In genomic region chr18:812123-812672, GRCh38 we compare ENCODE assay signal across 8 cellular contexts. TPM values are rescaled to one million over a fixed set of nuclear protein-coding genes. Genes with fewer than 3 reads are reported as not detected.
A peak's percentile ranks its signal among the peaks of the same experiment; 100 is the strongest.
DNase-seq lines count a peak whose midpoint lies in the region; ATAC-seq and TF ChIP-seq lines count a peak whose summit lies in the region.

YES1 (minus strand) TSS chr18:812242; CDS start chr18:756827, 55,415 bp downstream.

- H3K4me2 ChIP-seq in fibroblast of lung (ENCODE audit: extremely low read depth, insufficient read depth, low read length) = peak within 1 kb of the TSS; percentile 84

- H3K27ac ChIP-seq in Panc1 (ENCODE audit: low read length) (peak within 1 kb of the TSS; percentile 96), fibroblast of lung (ENCODE audit: insufficient read depth, low read length) (peak within 1 kb of the TSS; percentile 83)

- intact Hi-C loops in CD14-positive monocyte (cut with micrococcal nuclease) (no loop called here), Panc1 (cut with micrococcal nuclease; ENCODE audit: unreplicated experiment) (no loop called here)

- H3K4me1 ChIP-seq in Panc1 (ENCODE audit: control insufficient read depth, insufficient read depth, low read length) (peaks cover 32% of the 10 kb centered on the region), fibroblast of lung (ENCODE audit: control insufficient read depth, extremely low read depth, insufficient read depth, low read length) (peaks cover 3% of the 10 kb centered on the region)

- H3K27me3 ChIP-seq in Panc1 (ENCODE audit: control insufficient read depth, insufficient read depth, low read length) (no peaks in the 10 kb centered on the region), fibroblast of lung (ENCODE audit: control insufficient read depth, insufficient read depth, low read length) (no peaks in the 10 kb centered on the region)

- H4K20me1 ChIP-seq in fibroblast of lung (ENCODE audit: control insufficient read depth, extremely low read depth, insufficient read depth, low read length) = no peaks in the 10 kb centered on the region

- peaks cover 29% of the 10 kb centered on the region for H3K79me2 ChIP-seq in fibroblast of lung (ENCODE audit: control insufficient read depth, insufficient read depth, low read length)

- H3K9ac ChIP-seq in fibroblast of lung (ENCODE audit: insufficient read depth, low read length) = peak within 1 kb of the TSS; percentile 88

- H3K9me3 Mint-ChIP-seq in CD14-positive monocyte (peaks cover 14 to 33% (median 24%) of the 10 kb centered on the region in 7 donors), nephron progenitor cell (no peaks in the 10 kb centered on the region)
- H3K9me3 Mint-ChIP-seq in activated T-helper 17 cell treated with anti-CD3 and anti-CD28 coated beads, Interleukin-2, amount 50 U/mL, for 72 hours = no peaks in the 10 kb centered on the region
- H3K9me3 Mint-ChIP-seq in stimulated activated naive CD8-positive, alpha-beta T cell treated with anti-CD3 and anti-CD28 coated beads, Interleukin-15, Interleukin-2, amounts not matched to agents 100 ng/mL and 50 ng/mL, for 24 hours = no peaks in the 10 kb centered on the region

- H3K4me3 Mint-ChIP-seq in CD14-positive monocyte (peak within 1 kb of the TSS; percentile 45 to 93), nephron progenitor cell (peak within 1 kb of the TSS; percentile 99)
- peak within 1 kb of the TSS; percentile 93 for H3K4me3 Mint-ChIP-seq in activated T-helper 17 cell treated with anti-CD3 and anti-CD28 coated beads, Interleukin-2, amount 50 U/mL, for 72 hours
- peak within 1 kb of the TSS; percentile 97 for H3K4me3 Mint-ChIP-seq in stimulated activated naive CD8-positive, alpha-beta T cell treated with anti-CD3 and anti-CD28 coated beads, Interleukin-15, Interleukin-2, amounts not matched to agents 100 ng/mL and 50 ng/mL, for 24 hours

- no peak for TF ChIP-seq CTCF in CD14-positive monocyte (IDR thresholded peaks at IDR 0.05)
- no peak for TF ChIP-seq CTCF in Panc1 (IDR thresholded peaks at IDR 0.05)
- no peak for TF ChIP-seq CTCF in fibroblast of lung (conservative IDR thresholded peaks at IDR 0.05 in 1 of 2, IDR thresholded peaks at IDR 0.05 in 1 of 2; ENCODE audit: low read depth in 1 of 2, low read length in 2 of 2)
- TF ChIP-seq CTCF in nephron progenitor cell (IDR thresholded peaks at IDR 0.05) = no peak

- H3K4me3 ChIP-seq in Panc1 (ENCODE audit: low read depth in 2 of 2, low read length in 2 of 2) = peak within 1 kb of the TSS; percentile 92 to 100
- peak within 1 kb of the TSS; percentile 71 to 99 (median 96) for H3K4me3 ChIP-seq in fibroblast of lung (replicated peaks in 1 of 4; ENCODE audit: control extremely low read depth in 1 of 4, insufficient read depth in 1 of 4, low read depth in 3 of 4, low read length in 4 of 4)

- peak within 1 kb of the TSS in 6 of 7 donors; percentile 43 to 87 (median 68) for H3K27ac Mint-ChIP-seq in CD14-positive monocyte
- H3K27ac Mint-ChIP-seq in activated T-helper 17 cell treated with anti-CD3 and anti-CD28 coated beads, Interleukin-2, amount 50 U/mL, for 72 hours = peak within 1 kb of the TSS; percentile 99
- peak within 1 kb of the TSS; percentile 100 for H3K27ac Mint-ChIP-seq in nephron progenitor cell
- peak within 1 kb of the TSS; percentile 100 for H3K27ac Mint-ChIP-seq in stimulated activated naive CD8-positive, alpha-beta T cell treated with anti-CD3 and anti-CD28 coated beads, Interleukin-15, Interleukin-2, amounts not matched to agents 100 ng/mL and 50 ng/mL, for 24 hours

- H3K4me1 Mint-ChIP-seq in CD14-positive monocyte = peaks cover 24% of the 10 kb centered on the region
- H3K4me1 Mint-ChIP-seq in activated T-helper 17 cell treated with anti-CD3 and anti-CD28 coated beads, Interleukin-2, amount 50 U/mL, for 72 hours = peaks cover 35% of the 10 kb centered on the region
- peaks cover 39% of the 10 kb centered on the region for H3K4me1 Mint-ChIP-seq in nephron progenitor cell
- peaks cover 79% of the 10 kb centered on the region for H3K4me1 Mint-ChIP-seq in stimulated activated naive CD8-positive, alpha-beta T cell treated with anti-CD3 and anti-CD28 coated beads, Interleukin-15, Interleukin-2, amounts not matched to agents 100 ng/mL and 50 ng/mL, for 24 hours (ENCODE audit: low read depth)

- in situ Hi-C loops in Panc1 (cut with HindIII; ENCODE audit: low pct_unique_long_range_greater_than_20kb, low sequenced_read_pairs) = no loop called here

- H2AFZ ChIP-seq in fibroblast of lung (ENCODE audit: low read length) = peak within 1 kb of the TSS; percentile 93

- BruUV-seq in Panc1 (replicated peaks; lab: Mats Ljungman, UMichigan) = no TSS peak

- peak; percentile 75 for TF ChIP-seq POLR2A in GM19099 (IDR thresholded peaks at IDR 0.05; ENCODE audit: extremely low read depth, insufficient read length, low read depth)

- H3K9me3 ChIP-seq in Panc1 (ENCODE audit: control insufficient read depth, insufficient read depth, low read depth, low read length) = no peaks in the 10 kb centered on the region
- H3K9me3 ChIP-seq in fibroblast of lung (ENCODE audit: control insufficient read depth, insufficient read depth, low read depth, low read length) = no peaks in the 10 kb centered on the region

- CTCF ChIA-PET in Panc1 (lab: Charles Lee) = interaction anchor here (0.6 kb wide), 1 partner anchor 19 kb away, joined by 3 read pairs; no protein-coding TSS in a partner anchor

- ATAC-seq in HG03378 (IDR thresholded peaks at IDR 0.05; ENCODE audit: unreplicated experiment) = peak; percentile 9
- ATAC-seq in Panc1 = peak; percentile 91
- peak; percentile 62 for ATAC-seq in activated T-helper 17 cell treated with anti-CD3 and anti-CD28 coated beads, Interleukin-2, amount 50 U/mL, for 72 hours (replicated peaks)

- peaks cover 83 to 92% (median 90%) of the 10 kb centered on the region in 3 donors for H3K27me3 Mint-ChIP-seq in CD14-positive monocyte (ENCODE audit: low read depth in 3 of 3)
- no peaks in the 10 kb centered on the region for H3K27me3 Mint-ChIP-seq in activated T-helper 17 cell treated with anti-CD3 and anti-CD28 coated beads, Interleukin-2, amount 50 U/mL, for 72 hours
- peaks cover 8% of the 10 kb centered on the region for H3K27me3 Mint-ChIP-seq in nephron progenitor cell (ENCODE audit: low read depth, poor library complexity)
- peaks cover 6% of the 10 kb centered on the region for H3K27me3 Mint-ChIP-seq in stimulated activated naive CD8-positive, alpha-beta T cell treated with anti-CD3 and anti-CD28 coated beads, Interleukin-15, Interleukin-2, amounts not matched to agents 100 ng/mL and 50 ng/mL, for 24 hours

- H3K36me3 ChIP-seq in Panc1 (ENCODE audit: control insufficient read depth, insufficient read depth, low read length) (peaks cover 5% of the 10 kb centered on the region; the same call in 1 of the 2 replicates), fibroblast of lung (ENCODE audit: control insufficient read depth, insufficient read depth, low read length) (no peaks in the 10 kb centered on the region)

- DNase-seq in CD14-positive monocyte (ENCODE audit: low spot score) (no peak), Panc1 (ENCODE audit: low read depth, low spot score) (no peak), fibroblast of lung (ENCODE audit: low read depth in 2 of 2) (peak; percentile 71 to 74), nephron progenitor cell (peak; percentile 86)

- POLR2A ChIA-PET in Panc1 (lab: Charles Lee) = interaction anchor here (0.6 to 0.8 kb wide), 2 partner anchors 11 to 58 kb away, joined by 3 to 4 read pairs; no protein-coding TSS in a partner anchor

- H3K36me3 Mint-ChIP-seq in CD14-positive monocyte (peaks cover 8 to 15% of the 10 kb centered on the region in 2 donors), nephron progenitor cell (ENCODE audit: low read depth) (no peaks in the 10 kb centered on the region)
- H3K36me3 Mint-ChIP-seq in activated T-helper 17 cell treated with anti-CD3 and anti-CD28 coated beads, Interleukin-2, amount 50 U/mL, for 72 hours (ENCODE audit: low read depth) = peaks cover 25% of the 10 kb centered on the region
- H3K36me3 Mint-ChIP-seq in stimulated activated naive CD8-positive, alpha-beta T cell treated with anti-CD3 and anti-CD28 coated beads, Interleukin-15, Interleukin-2, amounts not matched to agents 100 ng/mL and 50 ng/mL, for 24 hours (ENCODE audit: low read depth) = peaks cover 13% of the 10 kb centered on the region

RNA-seq across cellular contexts. Expression of gene YES1, which starts in this region (rescaled TPM):
- not detected for polyA plus RNA-seq in CD14-positive monocyte
- 91.6 TPM for total RNA-seq in Panc1 (2021; ENCODE audit: unreplicated experiment)
- 37.8 TPM for polyA plus RNA-seq in Panc1 (2012; ENCODE audit: insufficient read length)
- 10 to 100 TPM; 12.1 to 22.0 TPM for total RNA-seq in activated T-helper 17 cell treated with anti-CD3 and anti-CD28 coated beads, Interleukin-2, amount 50 U/mL, for 72 hours
- total RNA-seq in fibroblast of lung = 49.5 and 79.6 TPM in 2 replicates
- polyA plus RNA-seq in fibroblast of lung = 23.8 and 26.6 TPM in 2 replicates
- 23.5 and 26.7 TPM in 2 replicates for polyA plus RNA-seq in fibroblast of lung (2012)
- polyA minus RNA-seq in fibroblast of lung (ENCODE audit: low replicate concordance) = 14.5 and 26.2 TPM in 2 replicates

Comparison
In these comparisons a context has a peak if more than half of its experiments do, and no peak if none do; other contexts are left out.
1. RNA of gene YES1 (polyA plus RNA-seq): 23.5 to 26.7 TPM in fibroblast of lung; not detected in CD14-positive monocyte; every median in the first group is over 10 times any median in the second.
2. DNase-seq: peak in fibroblast of lung (2 of 2) and nephron progenitor cell (single experiment); none in CD14-positive monocyte (single experiment) and Panc1 (single experiment).
3. ATAC-seq: peak in every context shown above with its lines; median percentile 91 in Panc1; 62 in activated T-helper 17 cell treated with anti-CD3 and anti-CD28 coated beads, Interleukin-2, amount 50 U/mL, for 72 hours; 9 in HG03378.
4. Peak in every context shown above with its lines, with median percentiles within 50 percentile points of each other: H3K27ac Mint-ChIP-seq and H3K4me3 Mint-ChIP-seq.